ENCODE assay signal across 29 cellular contexts in the genomic region with DNA sequence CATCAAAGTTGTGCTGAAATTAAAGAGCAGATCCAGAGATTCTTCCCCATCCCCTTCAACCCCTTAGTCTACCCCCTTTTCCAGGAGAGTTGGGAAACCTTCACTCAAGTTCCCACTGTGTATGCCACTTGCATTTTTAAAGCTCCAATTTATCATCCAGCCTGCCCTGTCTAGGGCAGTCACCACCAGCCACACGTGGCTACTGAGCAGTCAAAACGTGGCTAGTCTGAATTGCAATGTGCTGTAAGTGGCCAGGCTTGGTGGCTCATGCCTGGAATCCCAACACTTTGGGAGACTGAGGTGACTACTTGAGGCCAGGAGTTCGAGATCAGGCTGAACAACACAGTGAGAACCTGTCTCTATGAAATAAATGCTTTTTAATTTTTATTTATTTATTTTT. TPM values are rescaled to one million over a fixed set of nuclear protein-coding genes. Genes with fewer than 3 reads are reported as not detected.
"Had no signal": no experiment of that assay in that cellular context is flagged by ENCODE, and none has a peak within 500 bp of the region (broad histone marks: within the 10 kb centered on the region; RNA-seq: fewer than 3 reads in every experiment).

No MANE protein-coding gene starts in this region.

- H3K9ac ChIP-seq: KMS-11 had no signal

- H3K27ac ChIP-seq: KMS-11 had no signal

- H3K36me3 Mint-ChIP-seq: IgD-negative memory B cell had no signal

- H3K4me1 Mint-ChIP-seq: activated B cell treated with CpG ODN at 0.5 μM for 24 hours; activated CD4-positive, alpha-beta T cell treated with anti-CD3 and anti-CD28 coated beads, Interleukin-2, amount 10 ng/mL, durations not matched to agents 24 days and 14 days; activated CD8-positive, alpha-beta memory T cell treated with anti-CD3 and anti-CD28 coated beads, Interleukin-2, amount 10 ng/mL, durations not matched to agents 7 days and 5 days; activated naive CD8-positive, alpha-beta T cell treated with anti-CD3 and anti-CD28 coated beads, Interleukin-2, amount 50 U/mL, for 24 hours; brain; IgD-negative memory B cell; T-helper 17 cell had no signal

- ATAC-seq: activated CD8-positive, alpha-beta memory T cell treated with anti-CD3 and anti-CD28 coated beads, Interleukin-2, amount 10 ng/mL, durations not matched to agents 7 days and 5 days; activated naive CD4-positive, alpha-beta T cell treated with anti-CD3 and anti-CD28 coated beads, Interleukin-2, amount 50 U/mL, for 72 hours; activated naive CD8-positive, alpha-beta T cell treated with anti-CD3 and anti-CD28 coated beads, Interleukin-2, amount 50 U/mL, for 24 hours; T-helper 17 cell had no signal

- H3K27me3 Mint-ChIP-seq: activated B cell treated with CpG ODN at 0.5 μM for 24 hours; activated naive CD8-positive, alpha-beta T cell treated with anti-CD3 and anti-CD28 coated beads, Interleukin-2, amount 50 U/mL, for 24 hours; activated T-cell treated with anti-CD3 and anti-CD28 coated beads, Interleukin-2, amount 50 U/mL, for 24 hours; T-helper 17 cell had no signal

- H3K4me3 Mint-ChIP-seq: activated B cell treated with CpG ODN at 0.5 μM for 24 hours; activated CD4-positive, alpha-beta T cell treated with anti-CD3 and anti-CD28 coated beads, Interleukin-2, amount 10 ng/mL, durations not matched to agents 24 days and 14 days; activated CD8-positive, alpha-beta memory T cell treated with anti-CD3 and anti-CD28 coated beads, Interleukin-2, amount 10 ng/mL, durations not matched to agents 7 days and 5 days; activated naive CD8-positive, alpha-beta T cell treated with anti-CD3 and anti-CD28 coated beads, Interleukin-2, amount 50 U/mL, for 24 hours; activated T-cell treated with anti-CD3 and anti-CD28 coated beads, Interleukin-2, amount 50 U/mL, for 24 hours; activated T-helper 1 cell treated with anti-CD3 and anti-CD28 coated beads, Interleukin-12 subunit alpha, Interleukin-12 subunit beta, Interleukin-2, Interleukin-4 antibody, amounts not matched to agents 30 ng/mL and 10 ng/mL and 1 ng/mL, durations not matched to agents 14 hours and 24 hours and 36 hours; brain; IgD-negative memory B cell; T-helper 17 cell had no signal

- H3K27ac Mint-ChIP-seq: activated B cell treated with CpG ODN at 0.5 μM for 24 hours; activated CD4-positive, alpha-beta T cell treated with anti-CD3 and anti-CD28 coated beads, Interleukin-2, amount 10 ng/mL, durations not matched to agents 24 days and 14 days; activated CD8-positive, alpha-beta memory T cell treated with anti-CD3 and anti-CD28 coated beads, Interleukin-2, amount 10 ng/mL, durations not matched to agents 7 days and 5 days; activated naive CD4-positive, alpha-beta T cell treated with anti-CD3 and anti-CD28 coated beads, Interleukin-2, amount 50 U/mL, for 72 hours; activated naive CD8-positive, alpha-beta T cell treated with anti-CD3 and anti-CD28 coated beads, Interleukin-2, amount 50 U/mL, for 24 hours; activated T-cell treated with anti-CD3 and anti-CD28 coated beads, Interleukin-2, amount 50 U/mL, for 24 hours; activated T-helper 1 cell treated with anti-CD3 and anti-CD28 coated beads, Interleukin-12 subunit alpha, Interleukin-12 subunit beta, Interleukin-2, Interleukin-4 antibody, amounts not matched to agents 30 ng/mL and 10 ng/mL and 1 ng/mL, durations not matched to agents 14 hours and 24 hours and 36 hours; brain; IgD-negative memory B cell; T-helper 17 cell had no signal

- H3K4me2 ChIP-seq: KMS-11 had no signal

- DNase-seq: activated B cell treated with CpG ODN at 0.5 μM for 24 hours; activated CD4-positive, alpha-beta T cell treated with anti-CD3 and anti-CD28 coated beads for 1 hour; activated CD4-positive, alpha-beta T cell treated with anti-CD3 and anti-CD28 coated beads, Interleukin-2, amount 10 ng/mL, durations not matched to agents 24 days and 14 days; activated CD4-positive, alpha-beta T cell treated with anti-CD3 and anti-CD28 coated beads, Interleukin-2, amount 50 U/mL, for 48 hours; activated CD8-positive, alpha-beta memory T cell treated with anti-CD3 and anti-CD28 coated beads, Interleukin-2, amount 10 ng/mL, durations not matched to agents 7 days and 5 days; activated effector memory CD4-positive, alpha-beta T cell treated with anti-CD3 and anti-CD28 coated beads, Interleukin-2, amount 50 U/mL, for 16 hours; activated naive CD4-positive, alpha-beta T cell treated with Interleukin-2 at 50 U/mL for 16 hours; activated naive CD8-positive, alpha-beta T cell treated with anti-CD3 and anti-CD28 coated beads, Interleukin-2, amount 50 U/mL, for 24 hours; activated T-cell treated with anti-CD3 and anti-CD28 coated beads, Interleukin-2, amount 50 U/mL, for 24 hours; amniotic stem cell; NCI-H1092; NCI-H1417; NCI-H1694 treated with DMSO at 0.1 percent for 48 hours; NCI-H2029 treated with DMSO at 0.1 percent for 48 hours; NCI-H510A treated with DMSO at 0.1 percent for 48 hours; NCI-H69; NK-92 treated with Interleukin-12 subunit alpha and Interleukin-12 subunit beta, amount 100 ng/mL, for 24 hours; OCI-M1; SHP77 treated with DMSO at 0.1 percent for 48 hours; T-helper 17 cell; T-helper 9 cell had no signal

RNA-seq across cellular contexts. Expression of a gene that starts 47.4 kb away (rescaled TPM):
- total RNA-seq: activated B cell treated with CpG ODN at 0.5 μM for 24 hours; activated CD4-positive, alpha-beta T cell treated with anti-CD3 and anti-CD28 coated beads, Interleukin-2, amount 10 ng/mL, durations not matched to agents 24 days and 14 days; activated CD8-positive, alpha-beta memory T cell treated with anti-CD3 and anti-CD28 coated beads, Interleukin-2, amount 10 ng/mL, durations not matched to agents 7 days and 5 days; activated naive CD4-positive, alpha-beta T cell treated with anti-CD3 and anti-CD28 coated beads, Interleukin-2, amount 50 U/mL, for 72 hours; activated T-helper 1 cell treated with anti-CD3 and anti-CD28 coated beads, Interleukin-12 subunit alpha, Interleukin-12 subunit beta, Interleukin-2, Interleukin-4 antibody, amounts not matched to agents 30 ng/mL and 10 ng/mL and 1 ng/mL, durations not matched to agents 14 hours and 24 hours and 36 hours; astrocyte; MCF 10A; SK-MEL-5; T-helper 17 cell had no signal
